In the genomic region with DNA sequence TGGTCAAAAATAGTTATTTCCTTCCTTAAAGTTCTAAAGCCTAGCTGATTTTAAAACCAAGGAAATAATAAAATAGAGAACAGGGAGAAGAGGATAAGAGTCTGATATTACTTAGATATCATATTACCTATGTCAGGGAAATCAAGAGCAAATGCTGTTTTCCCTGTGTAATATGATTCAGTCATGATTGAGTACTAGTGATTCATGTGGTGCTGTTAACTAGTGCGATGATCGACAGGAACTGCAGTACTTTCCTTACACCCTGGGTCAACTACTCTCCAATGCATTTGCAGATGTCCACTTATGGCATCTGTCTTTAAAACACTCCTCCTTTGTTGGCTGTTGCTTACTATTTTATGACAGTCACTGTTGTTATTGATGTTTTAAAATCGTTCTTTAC, we compare ENCODE assay signal across 14 cellular contexts.
DNase-seq lines count a peak whose midpoint lies in the region; ATAC-seq, FAIRE-seq and TF ChIP-seq lines count a peak whose summit lies in the region.
"Had no signal": no experiment of that assay in that cellular context is flagged by ENCODE, and none has a peak within 500 bp of the region (broad histone marks: within the 10 kb centered on the region; RNA-seq: fewer than 3 reads in every experiment).

No MANE protein-coding gene starts in this region.

- H3K27ac ChIP-seq in right cardiac atrium (ENCODE audit: low read length), result no peak overlapping the region

- peaks cover 26% of the 10 kb centered on the region for H3K4me1 Mint-ChIP-seq in stimulated activated effector memory CD8-positive, alpha-beta T cell treated with anti-CD3 and anti-CD28 coated beads, Interleukin-12 subunit alpha, Interleukin-12 subunit beta, amount 100 ng/mL, for 72 hours

- no peak for FAIRE-seq in RCC 7860 (lab: Jason Lieb, UNC)
- FAIRE-seq: TTC549 had no signal

- no peak for TF ChIP-seq CTCF in epithelial cell of esophagus (IDR thresholded peaks at IDR 0.05; ENCODE audit: insufficient read depth, low read depth, low read length, missing control alignments)

- no peak overlapping the region for H3K27ac Mint-ChIP-seq in stimulated activated effector memory CD8-positive, alpha-beta T cell treated with anti-CD3 and anti-CD28 coated beads, Interleukin-12 subunit alpha, Interleukin-12 subunit beta, amount 100 ng/mL, for 72 hours
- H3K27ac Mint-ChIP-seq: CD4-positive, alpha-beta T cell had no signal

- no peaks in the 10 kb centered on the region for H3K27me3 ChIP-seq in right cardiac atrium (ENCODE audit: control insufficient read depth, insufficient read depth)
- H3K27me3 ChIP-seq: dorsolateral prefrontal cortex had no signal

- DNase-seq in left cardiac atrium (no peak), right cardiac atrium (no peak), NCI-H526 (lab: John Stamatoyannopoulos, UW) (peak; percentile 18 to 36), epithelial cell of esophagus (ENCODE audit: low read depth) (peak; percentile 81), RCC 7860 (ENCODE audit: low spot score) (no peak), hypothalamus (lab: John Stamatoyannopoulos, UW) (no peak)
- no peak for DNase-seq in stimulated activated effector memory CD8-positive, alpha-beta T cell treated with anti-CD3 and anti-CD28 coated beads, Interleukin-12 subunit alpha, Interleukin-12 subunit beta, amount 100 ng/mL, for 72 hours (ENCODE audit: low spot score in 2 of 2)
- DNase-seq: CD4-positive, alpha-beta T cell; dorsolateral prefrontal cortex; midbrain; MV-4-11; OCI-M1 had no signal

- no peaks in the 10 kb centered on the region for H3K4me1 ChIP-seq in right cardiac atrium (ENCODE audit: control insufficient read depth, insufficient read depth, low read length)

- intact Hi-C loops in left cardiac atrium (cut with DNase I) (no loop called here), right cardiac atrium (cut with DNase I) (no loop called here)

- H3K9me3 Mint-ChIP-seq in stimulated activated effector memory CD8-positive, alpha-beta T cell treated with anti-CD3 and anti-CD28 coated beads, Interleukin-12 subunit alpha, Interleukin-12 subunit beta, amount 100 ng/mL, for 72 hours, result no peaks in the 10 kb centered on the region
- H3K9me3 Mint-ChIP-seq: CD4-positive, alpha-beta T cell had no signal

- ATAC-seq in left cardiac atrium (peak; percentile 15 to 83), right cardiac atrium (no peak), GM21526 (IDR thresholded peaks at IDR 0.05; ENCODE audit: low FRiP score, unreplicated experiment) (no peak)
- ATAC-seq in stimulated activated effector memory CD8-positive, alpha-beta T cell treated with anti-CD3 and anti-CD28 coated beads, Interleukin-12 subunit alpha, Interleukin-12 subunit beta, amount 100 ng/mL, for 72 hours, result peak; percentile 61

- H3K4me3 ChIP-seq in right cardiac atrium (ENCODE audit: low read length) (no peak overlapping the region), epithelial cell of esophagus (ENCODE audit: low read length) (no peak overlapping the region)
- H3K4me3 ChIP-seq: dorsolateral prefrontal cortex had no signal

- WGBS in right cardiac atrium, result 56% methylated on average over 3 of the region's 3 CpGs

- H3K9me3 ChIP-seq in right cardiac atrium (ENCODE audit: control insufficient read depth, low read length), result no peaks in the 10 kb centered on the region

- H3K4me3 Mint-ChIP-seq in stimulated activated effector memory CD8-positive, alpha-beta T cell treated with anti-CD3 and anti-CD28 coated beads, Interleukin-12 subunit alpha, Interleukin-12 subunit beta, amount 100 ng/mL, for 72 hours, result no peak overlapping the region
- H3K4me3 Mint-ChIP-seq: CD4-positive, alpha-beta T cell had no signal

- peaks cover 36% of the 10 kb centered on the region for H3K36me3 Mint-ChIP-seq in stimulated activated effector memory CD8-positive, alpha-beta T cell treated with anti-CD3 and anti-CD28 coated beads, Interleukin-12 subunit alpha, Interleukin-12 subunit beta, amount 100 ng/mL, for 72 hours

Comparison
In these comparisons a context has a peak if more than half of its experiments do, and no peak if none do; other contexts are left out.
1. ATAC-seq: peak in left cardiac atrium (2 of 2) and stimulated activated effector memory CD8-positive, alpha-beta T cell treated with anti-CD3 and anti-CD28 coated beads, Interleukin-12 subunit alpha, Interleukin-12 subunit beta, amount 100 ng/mL, for 72 hours (single experiment); none in right cardiac atrium (0 of 2) and GM21526 (single experiment).
2. DNase-seq: peak in NCI-H526 (2 of 2) and epithelial cell of esophagus (single experiment); none in left cardiac atrium (single experiment), right cardiac atrium (0 of 3), stimulated activated effector memory CD8-positive, alpha-beta T cell treated with anti-CD3 and anti-CD28 coated beads, Interleukin-12 subunit alpha, Interleukin-12 subunit beta, amount 100 ng/mL, for 72 hours (0 of 2), RCC 7860 (single experiment) and hypothalamus (0 of 51).